11 cellular contexts compared by ENCODE assay signal in genomic region chr16:26770547-26770946, GRCh38.
"Had no signal": no experiment of that assay in that cellular context is flagged by ENCODE, and none has a peak within 500 bp of the region (broad histone marks: within the 10 kb centered on the region; RNA-seq: fewer than 3 reads in every experiment).

No MANE protein-coding gene starts in this region.

- H3K4me3 ChIP-seq: GM23248, GM23338, HAP-1 had no signal

- ATAC-seq: GM23338, HCT116 had no signal

- FAIRE-seq: H1, H54 had no signal

- DNase-seq: GM23248, GOT3, H7, H9, HCEC 1CT, HFFc6 had no signal

- H3K4me1 Mint-ChIP-seq: GM23338, H9 had no signal

- H2AFZ ChIP-seq: GM23248, GM23338 had no signal

- H3K27ac ChIP-seq: GM23248 had no signal

- H3K36me3 ChIP-seq: HAP-1 had no signal

- H3K27ac Mint-ChIP-seq: GM23338, H9, HFFc6 had no signal

- H3K4me2 ChIP-seq: GM23338 had no signal

- H3K4me3 Mint-ChIP-seq: GM23338, H9, HFFc6 had no signal

- H3K4me1 ChIP-seq: HAP-1 had no signal

- H3K9ac ChIP-seq: GM23248 had no signal
